ENCODE assay signal across 8 cellular contexts in genomic region chr11:59144579-59145345, GRCh38. TPM values are rescaled to one million over a fixed set of nuclear protein-coding genes. Genes with fewer than 3 reads are reported as not detected.
DNase-seq lines count a peak whose midpoint lies in the region; ATAC-seq and TF ChIP-seq lines count a peak whose summit lies in the region.

No MANE protein-coding gene starts in this region.

- H3K9me3 ChIP-seq in parathyroid adenoma (ENCODE audit: control insufficient read depth, low read length): no peaks in the 10 kb centered on the region
- no peaks in the 10 kb centered on the region for H3K9me3 ChIP-seq in transverse colon

- H3K4me2 ChIP-seq in GM23338 (peak overlapping the region; percentile 84), parathyroid adenoma (ENCODE audit: low read length) (peak overlapping the region; percentile 87)

- peaks cover 14% of the 10 kb centered on the region; the same call in 1 of the 2 replicates for H3K36me3 ChIP-seq in GM23338 (ENCODE audit: insufficient read depth)
- H3K36me3 ChIP-seq in parathyroid adenoma (ENCODE audit: control insufficient read depth, insufficient read depth, low read length): no peaks in the 10 kb centered on the region
- no peaks in the 10 kb centered on the region for H3K36me3 ChIP-seq in transverse colon

- peaks cover 7% of the 10 kb centered on the region; the same call in 1 of the 2 replicates for H3F3A ChIP-seq in GM23338 (replicated peaks; ENCODE audit: low read depth)

- H3K4me3 ChIP-seq in GM23338 (peak overlapping the region; percentile 63), LNCaP clone FGC (ENCODE audit: low read depth, low read length) (peak overlapping the region; percentile 86), parathyroid adenoma (ENCODE audit: low read depth, low read length) (peak overlapping the region; percentile 92), transverse colon (peak overlapping the region; percentile 13 to 77 (median 40))

- no peak for TF ChIP-seq EP300 in transverse colon (IDR thresholded peaks at IDR 0.05; ENCODE audit: low read depth)

- peak overlapping the region; percentile 51 for H3K27ac ChIP-seq in GM23338 (ENCODE audit: low read depth)
- H3K27ac ChIP-seq in parathyroid adenoma: peak overlapping the region; percentile 69
- H3K27ac ChIP-seq in transverse colon: peak overlapping the region; percentile 91 to 95 (median 94)

- no peak for TF ChIP-seq POLR2A in transverse colon (IDR thresholded peaks at IDR 0.05)

- H3K4me1 ChIP-seq in GM23338 (ENCODE audit: insufficient read depth) (peaks cover 26% of the 10 kb centered on the region), parathyroid adenoma (peaks cover 2% of the 10 kb centered on the region), transverse colon (peaks cover 0 to 44% (median 22%) of the 10 kb centered on the region in 4 donors)

- in situ Hi-C loops in SK-MEL-5 (cut with HindIII; ENCODE audit: low pct_unique_long_range_greater_than_20kb, low sequenced_read_pairs) (no loop called here), transverse colon (cut with MboI; ENCODE audit: low pct_ligation_motif_present in 1 of 4, low pct_unique_long_range_greater_than_20kb in 1 of 4, low sequenced_read_pairs in 3 of 4) (loop anchor here in 1 of 4 donors (10.0 kb wide), 1 partner anchor 570 kb away; the partner anchor contains the start of genes LPXN and ZFP91)

- peaks cover 24% of the 10 kb centered on the region; the same call in 1 of the 2 replicates for H3K79me2 ChIP-seq in GM23338 (replicated peaks; ENCODE audit: insufficient read depth)
- no peaks in the 10 kb centered on the region for H3K79me2 ChIP-seq in parathyroid adenoma

- H3K27me3 ChIP-seq in GM23338 (ENCODE audit: insufficient read depth) (peaks cover 4% of the 10 kb centered on the region; the same call in 1 of the 2 replicates), parathyroid adenoma (ENCODE audit: control insufficient read depth, insufficient read depth, low read length) (no peaks in the 10 kb centered on the region), transverse colon (no peaks in the 10 kb centered on the region)

- ATAC-seq in GM23338 (peak; percentile 67), Right ventricle myocardium superior (ENCODE audit: poor library complexity) (peak; percentile 75)

- no peak overlapping the region for H2AFZ ChIP-seq in GM23338
- H2AFZ ChIP-seq in parathyroid adenoma: peak overlapping the region; percentile 75

- H4K20me1 ChIP-seq in GM23338 (replicated peaks; ENCODE audit: insufficient read depth): no peaks in the 10 kb centered on the region

- H3K36me3 Mint-ChIP-seq in GM23338 (ENCODE audit: low read depth): peaks cover 32% of the 10 kb centered on the region
- H3K36me3 Mint-ChIP-seq in activated naive CD8-positive, alpha-beta T cell: peaks cover 4% of the 10 kb centered on the region

- H3K9me2 ChIP-seq in GM23338 (ENCODE audit: insufficient read depth): no peaks in the 10 kb centered on the region

- TF ChIP-seq CTCF in GM23338 (conservative IDR thresholded peaks at IDR 0.05; ENCODE audit: low read depth in 2 of 2) (peak; percentile 35 to 42), LNCaP clone FGC (IDR thresholded peaks at IDR 0.05; ENCODE audit: control insufficient read depth, extremely low read depth, insufficient read depth) (no peak), parathyroid adenoma (IDR thresholded peaks at IDR 0.05) (no peak), transverse colon (IDR thresholded peaks at IDR 0.05) (no peak)

- H3K4me1 Mint-ChIP-seq in GM23338: peaks cover 25% of the 10 kb centered on the region
- peaks cover 49% of the 10 kb centered on the region for H3K4me1 Mint-ChIP-seq in activated naive CD8-positive, alpha-beta T cell (ENCODE audit: low read depth)

- H3K9me3 Mint-ChIP-seq in GM23338: peaks cover 13% of the 10 kb centered on the region
- no peaks in the 10 kb centered on the region for H3K9me3 Mint-ChIP-seq in activated naive CD8-positive, alpha-beta T cell (ENCODE audit: low read depth)

- intact Hi-C loops in Right ventricle myocardium superior (cut with DNase I): no loop called here
- intact Hi-C loops in transverse colon (cut with DNase I; ENCODE audit: low total_unique reads): no loop called here

- H3K4me3 Mint-ChIP-seq in GM23338: peak overlapping the region; percentile 92
- H3K4me3 Mint-ChIP-seq in activated naive CD8-positive, alpha-beta T cell: peak overlapping the region; percentile 97

- DNase-seq in ELR (ENCODE audit: low read depth): peak; percentile 89
- DNase-seq in GM23338 (ENCODE audit: low spot score): peak; percentile 98
- peak; percentile 67 for DNase-seq in LNCaP clone FGC (ENCODE audit: low read depth)
- peak; percentile 89 for DNase-seq in SK-MEL-5 (ENCODE audit: low read depth, low spot score)
- peak; percentile 82 for DNase-seq in Right ventricle myocardium superior
- peak; percentile 89 for DNase-seq in transverse colon

- H3K27ac Mint-ChIP-seq in GM23338: peak overlapping the region; percentile 77
- H3K27ac Mint-ChIP-seq in activated naive CD8-positive, alpha-beta T cell: peak overlapping the region; percentile 90

- WGBS in transverse colon (ENCODE audit: low coverage in 1 of 2), 2 donors: 3 to 15% methylated on average over 8 to 39 of the region's 39 CpGs

- no peak overlapping the region for H3K9ac ChIP-seq in parathyroid adenoma

- H3K27me3 Mint-ChIP-seq in GM23338 (ENCODE audit: insufficient read depth, low read depth, poor library complexity): peaks cover 13% of the 10 kb centered on the region
- no peaks in the 10 kb centered on the region for H3K27me3 Mint-ChIP-seq in activated naive CD8-positive, alpha-beta T cell

TF ChIP-seq in GM23338, 12 proteins besides CTCF, POLR2A, EP300 and RAD21 (continues in another document):
- TF ChIP-seq POLR2AphosphoS5 (IDR thresholded peaks at IDR 0.05; ENCODE audit: low read depth): peak; percentile 49; the same call in 1 of the 2 replicates
- no peak for TF ChIP-seq NANOG (IDR thresholded peaks at IDR 0.05; ENCODE audit: borderline replicate concordance)
- TF ChIP-seq, protein P1, sequence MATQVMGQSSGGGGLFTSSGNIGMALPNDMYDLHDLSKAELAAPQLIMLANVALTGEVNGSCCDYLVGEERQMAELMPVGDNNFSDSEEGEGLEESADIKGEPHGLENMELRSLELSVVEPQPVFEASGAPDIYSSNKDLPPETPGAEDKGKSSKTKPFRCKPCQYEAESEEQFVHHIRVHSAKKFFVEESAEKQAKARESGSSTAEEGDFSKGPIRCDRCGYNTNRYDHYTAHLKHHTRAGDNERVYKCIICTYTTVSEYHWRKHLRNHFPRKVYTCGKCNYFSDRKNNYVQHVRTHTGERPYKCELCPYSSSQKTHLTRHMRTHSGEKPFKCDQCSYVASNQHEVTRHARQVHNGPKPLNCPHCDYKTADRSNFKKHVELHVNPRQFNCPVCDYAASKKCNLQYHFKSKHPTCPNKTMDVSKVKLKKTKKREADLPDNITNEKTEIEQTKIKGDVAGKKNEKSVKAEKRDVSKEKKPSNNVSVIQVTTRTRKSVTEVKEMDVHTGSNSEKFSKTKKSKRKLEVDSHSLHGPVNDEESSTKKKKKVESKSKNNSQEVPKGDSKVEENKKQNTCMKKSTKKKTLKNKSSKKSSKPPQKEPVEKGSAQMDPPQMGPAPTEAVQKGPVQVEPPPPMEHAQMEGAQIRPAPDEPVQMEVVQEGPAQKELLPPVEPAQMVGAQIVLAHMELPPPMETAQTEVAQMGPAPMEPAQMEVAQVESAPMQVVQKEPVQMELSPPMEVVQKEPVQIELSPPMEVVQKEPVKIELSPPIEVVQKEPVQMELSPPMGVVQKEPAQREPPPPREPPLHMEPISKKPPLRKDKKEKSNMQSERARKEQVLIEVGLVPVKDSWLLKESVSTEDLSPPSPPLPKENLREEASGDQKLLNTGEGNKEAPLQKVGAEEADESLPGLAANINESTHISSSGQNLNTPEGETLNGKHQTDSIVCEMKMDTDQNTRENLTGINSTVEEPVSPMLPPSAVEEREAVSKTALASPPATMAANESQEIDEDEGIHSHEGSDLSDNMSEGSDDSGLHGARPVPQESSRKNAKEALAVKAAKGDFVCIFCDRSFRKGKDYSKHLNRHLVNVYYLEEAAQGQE (IDR thresholded peaks at IDR 0.05; ENCODE audit: unreplicated experiment): no peak
- peak; percentile 58 for TF ChIP-seq CREB1 (CRISPR knock-in tag; IDR thresholded peaks at IDR 0.05; ENCODE audit: low read depth)
- TF ChIP-seq EZH2 (IDR thresholded peaks at IDR 0.05; ENCODE audit: low read depth, unreplicated experiment): no peak

RNA-seq across cellular contexts. Expression of gene FAM111A, which starts 2.1 kb away (rescaled TPM):
- 31.7 and 38.1 TPM in 2 replicates for total RNA-seq in GM23338 (2014; rRNA removed; shearing (Covaris generic))
- 18.9 and 23.0 TPM in 2 replicates for polyA plus RNA-seq in GM23338 (2016; fragmentation: Nextera tagmentation; extraction: Ambion mirVana)
- 30.6 and 31.1 TPM in 2 replicates for total RNA-seq in SK-MEL-5 (2014; rRNA removed; shearing (Covaris generic))
- 19.7 and 21.6 TPM in 2 replicates for polyA plus RNA-seq in SK-MEL-5 (2015; cell fraction: cytosol; rRNA removed)
- 92.1 and 104 TPM in 2 replicates for polyA plus RNA-seq in SK-MEL-5 (2015; cell fraction: nucleus; rRNA removed)
- total RNA-seq in Right ventricle myocardium superior (8.8 TPM), transverse colon (10 to 100 TPM; 17.6 to 62.1 (median 26.2) TPM)

RNA-seq across cellular contexts. Expression of gene DTX4, which starts 27.2 kb away (rescaled TPM):
- total RNA-seq in GM23338 (2014; rRNA removed; shearing (Covaris generic)): 13.8 and 14.7 TPM in 2 replicates
- polyA plus RNA-seq in GM23338 (2016; fragmentation: Nextera tagmentation; extraction: Ambion mirVana): 4.2 and 4.3 TPM in 2 replicates
- total RNA-seq in SK-MEL-5 (2014; rRNA removed; shearing (Covaris generic)): 0.67 and 0.95 TPM in 2 replicates
- polyA plus RNA-seq in SK-MEL-5 (2015; cell fraction: cytosol; rRNA removed): 3.5 TPM in 2 replicates
- polyA plus RNA-seq in SK-MEL-5 (2015; cell fraction: nucleus; rRNA removed): 15.4 and 22.2 TPM in 2 replicates
- 1.7 TPM for total RNA-seq in Right ventricle myocardium superior
- total RNA-seq in transverse colon: 10 to 100 TPM; 61.3 to 95.3 (median 77.6) TPM

RNA-seq across cellular contexts. Expression of gene FAM111B, which starts 37.7 kb away (rescaled TPM):
- total RNA-seq in GM23338 (2014; rRNA removed; shearing (Covaris generic)): 27.9 and 30.6 TPM in 2 replicates
- polyA plus RNA-seq in GM23338 (2016; fragmentation: Nextera tagmentation; extraction: Ambion mirVana): 28.2 and 40.7 TPM in 2 replicates
- total RNA-seq in SK-MEL-5 (2014; rRNA removed; shearing (Covaris generic)): 6.8 and 7.2 TPM in 2 replicates
- 3.9 and 4.2 TPM in 2 replicates for polyA plus RNA-seq in SK-MEL-5 (2015; cell fraction: cytosol; rRNA removed)
- polyA plus RNA-seq in SK-MEL-5 (2015; cell fraction: nucleus; rRNA removed): 3.7 and 5.1 TPM in 2 replicates
- 1.0 TPM for total RNA-seq in Right ventricle myocardium superior
- total RNA-seq in transverse colon: 1 to 10 TPM in 1 of 4 donors, under 1 TPM in 3; 0.37 to 1.7 (median 0.40) TPM

RNA-seq across cellular contexts. Expression of gene GLYATL1B, which starts 58.7 kb away (rescaled TPM):
- total RNA-seq in GM23338 (2014; rRNA removed; shearing (Covaris generic)): 0.90 TPM in 1 of 2 replicates, not detected in the other
- polyA plus RNA-seq in GM23338 (2016; fragmentation: Nextera tagmentation; extraction: Ambion mirVana): 0.27 TPM in 1 of 2 replicates, not detected in the other
- not detected in 2 replicates for total RNA-seq in SK-MEL-5 (2014; rRNA removed; shearing (Covaris generic))
- polyA plus RNA-seq in SK-MEL-5 (2015; cell fraction: cytosol; rRNA removed): not detected in 2 replicates
- not detected in 2 replicates for polyA plus RNA-seq in SK-MEL-5 (2015; cell fraction: nucleus; rRNA removed)
- not detected for total RNA-seq in Right ventricle myocardium superior
- not detected for total RNA-seq in transverse colon

Comparison
In these comparisons a context has a peak if more than half of its experiments do, and no peak if none do; other contexts are left out.
1. Peak in every context shown above with its lines: DNase-seq, ATAC-seq, H3K4me3 ChIP-seq and H3K27ac ChIP-seq.
2. H3K4me3 ChIP-seq: peak in every context shown above with its lines; median percentile 92 in parathyroid adenoma; 86 in LNCaP clone FGC; 63 in GM23338; 40 in transverse colon.
3. CTCF ChIP-seq: peak in GM23338 (2 of 2); none in LNCaP clone FGC (single experiment), parathyroid adenoma (single experiment) and transverse colon (0 of 5).